19 cellular contexts compared by ENCODE assay signal in genomic region chr1:17667641-17668040, GRCh38.
DNase-seq lines count a peak whose midpoint lies in the region; ATAC-seq, FAIRE-seq and TF ChIP-seq lines count a peak whose summit lies in the region.
"Had no signal": no experiment of that assay in that cellular context is flagged by ENCODE, and none has a peak within 500 bp of the region (broad histone marks: within the 10 kb centered on the region; RNA-seq: fewer than 3 reads in every experiment).

No MANE protein-coding gene starts in this region.

- no peak for FAIRE-seq in GM19239 (lab: Jason Lieb, UNC)

- H3K27ac Mint-ChIP-seq in WTC11 (0 out of 2 replicates have a peak overlapping the region, but pooled peaks have one; percentile 11), immature natural killer cell (no peak overlapping the region)

- H3K36me3 ChIP-seq in heart left ventricle (peaks cover 0 to 72% (median 53%) of the 10 kb centered on the region in 9 donors), lung (ENCODE audit: control insufficient read depth in 2 of 2, insufficient read depth in 2 of 2, low read length in 2 of 2) (peaks cover 5 to 16% of the 10 kb centered on the region in 2 donors)

- no peak for TF ChIP-seq POLR2A in heart left ventricle (IDR thresholded peaks at IDR 0.05)

- H3K27ac ChIP-seq in heart left ventricle (no peak overlapping the region), lung (ENCODE audit: low read depth in 1 of 2, low read length in 1 of 2) (no peak overlapping the region)
- H3K27ac ChIP-seq: 22Rv1, C4-2B had no signal

- TF ChIP-seq CTCF in heart left ventricle (IDR thresholded peaks at IDR 0.05) (no peak), WTC11 (IDR thresholded peaks at IDR 0.05) (no peak), lung (IDR thresholded peaks at IDR 0.05; ENCODE audit: control extremely low read depth, extremely low read depth) (no peak)

- peaks cover 8% of the 10 kb centered on the region; the same call in 1 of the 2 replicates for H3K9me3 Mint-ChIP-seq in WTC11
- no peaks in the 10 kb centered on the region for H3K9me3 Mint-ChIP-seq in immature natural killer cell

- H3K9me3 ChIP-seq in heart left ventricle (no peaks in the 10 kb centered on the region), lung (ENCODE audit: control insufficient read depth in 2 of 2, insufficient read depth in 1 of 2, low read length in 1 of 2) (no peaks in the 10 kb centered on the region)

- peaks cover 0 to 24% (median 5%) of the 10 kb centered on the region in 12 donors for H3K4me1 ChIP-seq in heart left ventricle
- H3K4me1 ChIP-seq in lung (ENCODE audit: control insufficient read depth in 2 of 2, insufficient read depth in 2 of 2, low read length in 2 of 2) = no peaks in the 10 kb centered on the region

- CTCF ChIA-PET in WTC11 (lab: Charles Lee) = interaction anchor here (0.6 to 1.6 kb wide), 3 partner anchors 17 to 92 kb away, joined by 3 to 10 read pairs (median 6); no protein-coding TSS in a partner anchor

- H3K4me1 Mint-ChIP-seq in WTC11 (peaks cover 30% of the 10 kb centered on the region), immature natural killer cell (no peaks in the 10 kb centered on the region)

- intact Hi-C loops in Right ventricle myocardium inferior (cut with DNase I) (loop anchor here (10.0 kb wide), 1 partner anchor 427 kb away; no protein-coding TSS in a partner anchor), heart left ventricle (cut with DNase I) (loop anchor here in 9 of 10 donors (5.0 to 10.0 kb wide), 6 partner anchors 157 to 907 kb away; partner anchors contain the start of gene IGSF21 (in 2 of the 9))

- H3K36me3 Mint-ChIP-seq in WTC11 (peaks cover 25% of the 10 kb centered on the region), immature natural killer cell (no peaks in the 10 kb centered on the region)

- no peak overlapping the region for H3K4me3 Mint-ChIP-seq in WTC11
- no peak overlapping the region for H3K4me3 Mint-ChIP-seq in immature natural killer cell

- ATAC-seq in Right ventricle myocardium inferior (no peak), heart left ventricle (no peak), WTC11 (no peak), lung (ENCODE audit: insufficient read depth, low FRiP score) (peak; percentile 20), HG03139 (IDR thresholded peaks at IDR 0.05; ENCODE audit: unreplicated experiment) (no peak), GM19467 (IDR thresholded peaks at IDR 0.05; ENCODE audit: unreplicated experiment) (no peak)
- ATAC-seq: Panc1 had no signal

- DNase-seq in Right ventricle myocardium inferior (ENCODE audit: missing footprints) = peak; percentile 59
- no peak for DNase-seq in heart left ventricle
- no peak for DNase-seq in WTC11 (ENCODE audit: low spot score)
- DNase-seq in lung (ENCODE audit: low spot score) = peak; percentile 65
- DNase-seq in immature natural killer cell = no peak
- no peak for DNase-seq in GM19239 (ENCODE audit: insufficient read length, low spot score)
- DNase-seq: AML-193, DND-41, H7, MM.1S, NCI-H1092 treated with DMSO at 0.1 percent for 48 hours, NCI-H226, NCI-H69, SW 1271 had no signal

- H3K27me3 ChIP-seq in heart left ventricle = no peaks in the 10 kb centered on the region
- no peaks in the 10 kb centered on the region for H3K27me3 ChIP-seq in lung (ENCODE audit: control insufficient read depth, insufficient read depth)

- H3K4me3 ChIP-seq in heart left ventricle = no peak overlapping the region
- H3K4me3 ChIP-seq in lung = no peak overlapping the region

- no peaks in the 10 kb centered on the region for H3K27me3 Mint-ChIP-seq in WTC11 (ENCODE audit: low read depth)
- peaks cover 0 to 1% (median 0%) of the 10 kb centered on the region in 3 donors for H3K27me3 Mint-ChIP-seq in immature natural killer cell (ENCODE audit: low read depth in 3 of 3)

- POLR2A ChIA-PET in WTC11 (lab: Charles Lee) = no interaction called here

- 66 to 83% (median 76%) methylated on average over 9 of the region's 9 CpGs for WGBS in heart left ventricle, 4 donors
- WGBS in lung, 2 donors = 61 to 93% methylated on average over 9 of the region's 9 CpGs

TF ChIP-seq in WTC11, 78 proteins besides CTCF, POLR2A, EP300 and RAD21 (continues in another document):
- TF ChIP-seq E2F4 (CRISPR knock-in tag; IDR thresholded peaks at IDR 0.05; ENCODE audit: borderline replicate concordance, low read depth) (no peak), HMGA2 (CRISPR knock-in tag; IDR thresholded peaks at IDR 0.05) (no peak), NR3C1 (CRISPR knock-in tag; conservative IDR thresholded peaks at IDR 0.05; ENCODE audit: low read depth) (no peak), MLX (CRISPR knock-in tag; IDR thresholded peaks at IDR 0.05) (no peak), ZNF532 (CRISPR knock-in tag; IDR thresholded peaks at IDR 0.05; ENCODE audit: borderline replicate concordance) (no peak), ZNF317 (CRISPR knock-in tag; IDR thresholded peaks at IDR 0.05; ENCODE audit: borderline replicate concordance, low read depth) (no peak), TCF7 (CRISPR knock-in tag; IDR thresholded peaks at IDR 0.05; ENCODE audit: low read depth) (no peak), ZMAT4 (CRISPR knock-in tag; IDR thresholded peaks at IDR 0.05) (no peak), IRF1 (CRISPR knock-in tag; IDR thresholded peaks at IDR 0.05) (no peak), FOXP4 (CRISPR knock-in tag; IDR thresholded peaks at IDR 0.05) (no peak)

Comparison
In these comparisons a context has a peak if more than half of its experiments do, and no peak if none do; other contexts are left out.
1. DNase-seq: peak in Right ventricle myocardium inferior (single experiment) and lung (single experiment); none in heart left ventricle (0 of 5), WTC11 (single experiment), immature natural killer cell (0 of 3) and GM19239 (single experiment).